In the genomic region with DNA sequence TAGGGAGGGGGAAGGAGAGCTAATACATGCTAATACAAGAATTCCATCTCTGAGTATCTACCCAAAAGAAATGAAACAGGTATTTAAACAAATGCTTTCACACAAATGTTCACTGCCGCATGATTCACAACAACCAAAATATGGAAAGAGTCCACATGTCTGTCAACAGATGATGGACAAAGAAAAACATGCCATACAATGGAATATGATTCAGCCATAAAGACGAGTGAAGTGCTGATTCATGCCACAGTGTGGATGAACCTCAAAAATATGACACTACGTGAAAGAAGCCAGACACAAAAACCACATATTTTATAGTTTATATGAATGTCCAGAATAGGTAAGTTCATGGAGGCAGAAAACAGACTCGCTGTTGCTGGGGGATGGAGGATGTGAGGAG, we compare ENCODE assay signal across 1 cellular context.
TF ChIP-seq lines count a peak whose summit lies in the region.

No MANE protein-coding gene starts in this region.

TF ChIP-seq in K562, 482 proteins besides CTCF, POLR2A, EP300 and RAD21 (continued from another document):
- TF ChIP-seq BACH1 (tag; IDR thresholded peaks at IDR 0.05): peak; percentile 52; the same call in 1 of the 2 replicates
- peak; percentile 60 for TF ChIP-seq ZNF316 (IDR thresholded peaks at IDR 0.05)
- TF ChIP-seq FOSL1 (tag; conservative IDR thresholded peaks at IDR 0.05): no peak; the same call in 1 of the 2 replicates
